ENCODE assay signal across 12 cellular contexts in genomic region chr5:40365357-40366330, GRCh38.
DNase-seq lines count a peak whose midpoint lies in the region; ATAC-seq and TF ChIP-seq lines count a peak whose summit lies in the region.
"Had no signal": no experiment of that assay in that cellular context is flagged by ENCODE, and none has a peak within 500 bp of the region (broad histone marks: within the 10 kb centered on the region; RNA-seq: fewer than 3 reads in every experiment).

No MANE protein-coding gene starts in this region.

- no peak for TF ChIP-seq CTCF in MM.1S (IDR thresholded peaks at IDR 0.05; ENCODE audit: low read length)
- TF ChIP-seq CTCF in Peyer's patch (IDR thresholded peaks at IDR 0.05), result no peak

- no peaks in the 10 kb centered on the region for H4K20me1 ChIP-seq in MM.1S (ENCODE audit: insufficient read depth, low read length)
- H4K20me1 ChIP-seq: BLaER1 treated with 17β-estradiol and CSF1 and Interleukin-3, amounts not matched to agents 10 nM and 100 nM had no signal

- no peaks in the 10 kb centered on the region for H3F3A ChIP-seq in MM.1S (ENCODE audit: insufficient read depth, low read length)

- peak; percentile 92 for DNase-seq in foreskin melanocyte
- no peak for DNase-seq in MM.1S
- no peak for DNase-seq in NCI-H524 treated with DMSO at 0.1 percent for 48 hours (lab: John Stamatoyannopoulos, UW)
- DNase-seq in Peyer's patch, result no peak
- DNase-seq: activated T-cell treated with anti-CD3 and anti-CD28 coated beads, Interleukin-2, amount 50 U/mL, for 4 hours; left ventricle myocardium superior; nucleus accumbens had no signal

- H3K4me1 ChIP-seq in MM.1S (ENCODE audit: low read length) (peaks cover 3% of the 10 kb centered on the region; the same call in 1 of the 2 replicates), Peyer's patch (peaks cover 0 to 6% (median 0%) of the 10 kb centered on the region in 4 donors)

- ATAC-seq in GM18861 (IDR thresholded peaks at IDR 0.05; ENCODE audit: unreplicated experiment) (peak; percentile 74), HG02623 (IDR thresholded peaks at IDR 0.05; ENCODE audit: unreplicated experiment) (peak; percentile 83), HG03565 (IDR thresholded peaks at IDR 0.05; ENCODE audit: unreplicated experiment) (peak; percentile 73), GM19452 (IDR thresholded peaks at IDR 0.05; ENCODE audit: unreplicated experiment) (no peak)
- ATAC-seq: activated T-cell treated with anti-CD3 and anti-CD28 coated beads, Interleukin-2, amount 50 U/mL, for 4 hours; left ventricle myocardium superior had no signal

- H3K4me3 ChIP-seq in MM.1S (ENCODE audit: low read length), result no peak overlapping the region
- H3K4me3 ChIP-seq in Peyer's patch, result no peak overlapping the region
- H3K4me3 ChIP-seq: BLaER1 treated with 17β-estradiol and CSF1 and Interleukin-3, amounts not matched to agents 10 nM and 100 nM had no signal

- H3K79me2 ChIP-seq in MM.1S (ENCODE audit: low read length), result no peaks in the 10 kb centered on the region

- H3K9me3 ChIP-seq in MM.1S (replicated peaks; ENCODE audit: insufficient read depth, low read length) (no peaks in the 10 kb centered on the region), Peyer's patch (no peaks in the 10 kb centered on the region)

- no peak overlapping the region for H3K4me2 ChIP-seq in MM.1S (ENCODE audit: low read depth, low read length)

- H3K9me2 ChIP-seq in MM.1S (replicated peaks; ENCODE audit: insufficient read depth, low read length), result no peaks in the 10 kb centered on the region

- H3K9ac ChIP-seq in MM.1S (ENCODE audit: low read length), result no peak overlapping the region

- no peak overlapping the region for H2AFZ ChIP-seq in MM.1S (ENCODE audit: low read length)

- H3K27me3 ChIP-seq in MM.1S (replicated peaks; ENCODE audit: insufficient read depth, low read length) (no peaks in the 10 kb centered on the region), Peyer's patch (no peaks in the 10 kb centered on the region)
- H3K27me3 ChIP-seq: BLaER1 treated with 17β-estradiol and CSF1 and Interleukin-3, amounts not matched to agents 10 nM and 100 nM had no signal

- TF ChIP-seq POLR2A in Peyer's patch (IDR thresholded peaks at IDR 0.05), result no peak

- H3K36me3 ChIP-seq in MM.1S (replicated peaks; ENCODE audit: insufficient read depth, low read length), result no peaks in the 10 kb centered on the region
- H3K36me3 ChIP-seq in Peyer's patch, result no peaks in the 10 kb centered on the region
- H3K36me3 ChIP-seq: BLaER1 treated with 17β-estradiol and CSF1 and Interleukin-3, amounts not matched to agents 10 nM and 100 nM had no signal

- no peak overlapping the region for H3K27ac ChIP-seq in MM.1S (ENCODE audit: low read length)
- peak overlapping the region in 1 of 4 donors; percentile 69 for H3K27ac ChIP-seq in Peyer's patch
